In the genomic region with DNA sequence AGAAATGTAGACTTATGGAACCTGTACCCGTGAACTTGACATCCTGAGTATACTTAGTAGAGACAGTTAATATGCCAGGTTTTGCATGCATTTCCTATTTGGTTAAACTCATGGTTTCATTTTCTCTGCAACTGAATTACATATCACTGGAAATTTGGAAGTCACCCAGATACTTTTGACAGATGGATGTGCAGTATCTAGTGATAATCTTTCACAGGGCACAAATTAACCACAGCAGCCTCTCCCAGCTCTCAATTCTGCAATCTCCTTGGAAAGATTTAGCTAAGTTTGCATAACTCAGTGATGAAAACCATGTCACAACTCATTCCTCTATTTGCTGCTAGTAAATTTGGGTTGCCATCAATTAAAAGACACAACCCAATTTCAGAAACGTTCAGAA, we compare ENCODE assay signal across 13 cellular contexts.
DNase-seq lines count a peak whose midpoint lies in the region; ATAC-seq and TF ChIP-seq lines count a peak whose summit lies in the region.
"Had no signal": no experiment of that assay in that cellular context is flagged by ENCODE, and none has a peak within 500 bp of the region (broad histone marks: within the 10 kb centered on the region; RNA-seq: fewer than 3 reads in every experiment).

No MANE protein-coding gene starts in this region.

- no peaks in the 10 kb centered on the region for H3K4me1 ChIP-seq in psoas muscle
- H3K4me1 ChIP-seq: foreskin keratinocyte, prostate gland had no signal

- peak in 3 of 4 donors; percentile 61 to 76 (median 65) for ATAC-seq in psoas muscle
- ATAC-seq in HG03045 (IDR thresholded peaks at IDR 0.05; ENCODE audit: unreplicated experiment): no peak
- ATAC-seq in GM18505 (IDR thresholded peaks at IDR 0.05; ENCODE audit: unreplicated experiment): no peak
- ATAC-seq: foreskin keratinocyte, HepG2 had no signal

- no peaks in the 10 kb centered on the region for H3K36me3 ChIP-seq in psoas muscle (ENCODE audit: insufficient read depth in 1 of 2, low read depth in 1 of 2)
- H3K36me3 ChIP-seq: prostate gland had no signal

- no peaks in the 10 kb centered on the region for H3K9me3 ChIP-seq in psoas muscle
- H3K9me3 ChIP-seq: prostate gland had no signal

- peaks cover 0 to 3% (median 1%) of the 10 kb centered on the region in 3 donors for H3K27me3 ChIP-seq in psoas muscle (ENCODE audit: insufficient read depth in 3 of 3, low read length in 2 of 3)
- H3K27me3 ChIP-seq: foreskin keratinocyte had no signal

- TF ChIP-seq POLR2A in GM18505 (IDR thresholded peaks at IDR 0.05; ENCODE audit: borderline replicate concordance, extremely low read depth, insufficient read depth, insufficient read length): no peak

- intact Hi-C loops in psoas muscle (cut with DNase I): no loop called here

- H3K27ac ChIP-seq in psoas muscle: no peak overlapping the region
- H3K27ac ChIP-seq: foreskin keratinocyte, prostate gland had no signal

- no peak overlapping the region for H3K4me3 ChIP-seq in psoas muscle
- H3K4me3 ChIP-seq: prostate gland had no signal

- 17 to 18% (median 18%) methylated on average over 2 of the region's 2 CpGs for WGBS in psoas muscle, 3 donors

- TF ChIP-seq CTCF in psoas muscle (IDR thresholded peaks at IDR 0.05): no peak

- peak; percentile 29 for DNase-seq in EL
- DNase-seq in NOMO-1 treated with DMSO at 0.1 percent for 48 hours (lab: John Stamatoyannopoulos, UW; ENCODE audit: unreplicated experiment): peak; percentile 47
- peak; percentile 66 for DNase-seq in fibroblast of gingiva (ENCODE audit: low read depth)
- DNase-seq in psoas muscle: no peak
- DNase-seq in activated CD4-positive, CD25-positive, alpha-beta regulatory T cell treated with anti-CD3 and anti-CD28 coated beads, Interleukin-2, amount 50 U/mL, for 72 hours: no peak
- no peak for DNase-seq in activated CD4-positive, alpha-beta T cell treated with anti-CD3 and anti-CD28 coated beads, Interleukin-2, amount 50 U/mL, for 48 hours
- DNase-seq: activated CD4-positive, alpha-beta T cell treated with anti-CD3 and anti-CD28 coated beads, Interleukin-2, amount 50 U/mL, for 1 hour; foreskin keratinocyte; NCI-H446 had no signal

Comparison
In these comparisons a context has a peak if more than half of its experiments do, and no peak if none do; other contexts are left out.
1. DNase-seq: peak in EL (single experiment), NOMO-1 treated with DMSO at 0.1 percent for 48 hours (single experiment) and fibroblast of gingiva (single experiment); none in psoas muscle (0 of 2), activated CD4-positive, CD25-positive, alpha-beta regulatory T cell treated with anti-CD3 and anti-CD28 coated beads, Interleukin-2, amount 50 U/mL, for 72 hours (single experiment) and activated CD4-positive, alpha-beta T cell treated with anti-CD3 and anti-CD28 coated beads, Interleukin-2, amount 50 U/mL, for 48 hours (0 of 2).
2. ATAC-seq: peak in psoas muscle (3 of 4); none in HG03045 (single experiment) and GM18505 (single experiment).